9 cellular contexts compared by ENCODE assay signal in the genomic region with DNA sequence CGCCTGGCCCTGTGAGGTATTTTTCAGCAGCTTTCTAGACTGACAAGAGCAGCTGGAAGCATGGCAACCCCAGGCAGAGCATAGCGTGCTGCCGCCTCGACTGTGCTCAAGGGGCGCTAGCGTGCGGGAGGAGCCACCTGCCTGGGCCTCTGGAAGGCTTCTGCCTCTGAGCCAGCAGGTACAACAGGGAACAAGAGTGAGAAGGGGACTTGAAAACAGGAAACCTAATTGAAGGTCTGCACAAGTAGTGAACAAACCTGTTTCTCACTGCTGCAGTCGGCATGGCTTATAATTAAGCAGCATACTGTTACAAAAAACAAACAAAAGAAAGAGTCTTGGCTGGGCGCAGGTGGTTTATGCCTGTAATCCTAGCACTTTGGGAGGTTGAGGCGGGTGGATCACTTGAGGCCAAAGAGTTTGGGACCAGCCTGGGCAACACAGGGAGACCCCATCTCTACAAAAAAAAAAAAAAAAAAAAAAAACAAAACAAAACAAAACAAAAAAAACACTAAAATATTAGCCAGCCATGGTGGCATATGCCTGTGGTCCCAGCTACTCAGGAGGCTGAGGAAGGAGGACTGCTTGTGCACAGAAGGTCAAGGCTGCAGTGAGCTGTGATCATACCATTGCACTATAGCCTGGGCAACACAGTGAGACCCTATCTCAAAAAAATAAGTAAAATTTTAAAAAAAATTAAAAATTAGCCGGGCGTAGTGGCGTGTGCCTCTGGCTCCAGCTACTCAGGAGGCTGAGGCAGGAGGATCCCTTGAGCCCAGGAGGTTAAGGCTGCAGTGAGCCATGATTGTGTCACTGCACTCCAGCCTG. TPM values are rescaled to one million over a fixed set of nuclear protein-coding genes. Genes with fewer than 3 reads are reported as not detected.
DNase-seq lines count a peak whose midpoint lies in the region; ATAC-seq, FAIRE-seq and TF ChIP-seq lines count a peak whose summit lies in the region.
"Had no signal": no experiment of that assay in that cellular context is flagged by ENCODE, and none has a peak within 500 bp of the region (broad histone marks: within the 10 kb centered on the region; RNA-seq: fewer than 3 reads in every experiment).

No MANE protein-coding gene starts in this region.

- no peaks in the 10 kb centered on the region for H3K4me1 ChIP-seq in RWPE2 (ENCODE audit: insufficient read depth, poor library complexity, severe bottlenecking)
- no peaks in the 10 kb centered on the region for H3K4me1 ChIP-seq in kidney (ENCODE audit: control insufficient read depth in 1 of 2, insufficient read depth in 1 of 2, low read depth in 1 of 2, low read length in 2 of 2)

- no peaks in the 10 kb centered on the region for H3K27me3 ChIP-seq in RWPE2 (ENCODE audit: insufficient read depth, poor library complexity, severe bottlenecking)

- DNase-seq in DMS153 (lab: John Stamatoyannopoulos, UW) (peak; percentile 85), RWPE2 (ENCODE audit: low spot score) (no peak), kidney (no peak), posterior vena cava (ENCODE audit: low spot score) (no peak), activated gamma-delta T cell (lab: John Stamatoyannopoulos, UW) (no peak)
- DNase-seq in effector CD4-positive, alpha-beta T cell: no peak
- DNase-seq: head of caudate nucleus had no signal

- ATAC-seq in RWPE2 (ENCODE audit: low read depth) (peak; percentile 64), GM18867 (IDR thresholded peaks at IDR 0.05; ENCODE audit: unreplicated experiment) (no peak)

- TF ChIP-seq CTCF in RWPE2 (IDR thresholded peaks at IDR 0.05; ENCODE audit: poor library complexity, severe bottlenecking): peak; percentile 18
- peak; percentile 44 for TF ChIP-seq CTCF in kidney (IDR thresholded peaks at IDR 0.05; ENCODE audit: borderline replicate concordance, extremely low read depth, insufficient read depth)

- intact Hi-C loops in kidney (cut with DNase I) (no loop called here), posterior vena cava (cut with DNase I) (no loop called here)

- TF ChIP-seq RAD21 in Ishikawa (IDR thresholded peaks at IDR 0.05; ENCODE audit: low read depth): peak; percentile 51

- H3K27ac ChIP-seq in RWPE2 (ENCODE audit: poor library complexity, severe bottlenecking) (no peak overlapping the region), kidney (ENCODE audit: low read depth in 2 of 2, low read length in 2 of 2) (no peak overlapping the region)

- no peak overlapping the region for H3K4me3 ChIP-seq in RWPE2 (ENCODE audit: severe bottlenecking)
- no peak overlapping the region for H3K4me3 ChIP-seq in kidney (ENCODE audit: low read length in 2 of 2)

- no peaks in the 10 kb centered on the region for H3K9me3 ChIP-seq in RWPE2 (ENCODE audit: severe bottlenecking)
- no peaks in the 10 kb centered on the region for H3K9me3 ChIP-seq in kidney (ENCODE audit: control insufficient read depth in 1 of 2, low read length in 2 of 2)

- no peak for FAIRE-seq in kidney (lab: Jason Lieb, UNC)

- H3K9ac ChIP-seq in kidney (ENCODE audit: low read length in 2 of 2): no peak overlapping the region

- TF ChIP-seq EP300 in Ishikawa (IDR thresholded peaks at IDR 0.05; ENCODE audit: borderline replicate concordance): no peak

- H3K36me3 ChIP-seq in RWPE2 (ENCODE audit: low read depth) (no peaks in the 10 kb centered on the region), kidney (ENCODE audit: control insufficient read depth in 1 of 2, insufficient read depth in 2 of 2, low read length in 2 of 2) (no peaks in the 10 kb centered on the region)

TF ChIP-seq in Ishikawa, 13 proteins besides CTCF, POLR2A, EP300 and RAD21:
- TF ChIP-seq TCF12 (IDR thresholded peaks at IDR 0.05; ENCODE audit: low read depth) (no peak), TAF1 (IDR thresholded peaks at IDR 0.05; ENCODE audit: low read depth) (no peak), CEBPB (IDR thresholded peaks at IDR 0.05) (no peak), YY1 (IDR thresholded peaks at IDR 0.05; ENCODE audit: low read depth) (no peak), NFIC (IDR thresholded peaks at IDR 0.05) (no peak), CREB1 (IDR thresholded peaks at IDR 0.05; ENCODE audit: low read depth) (no peak), FOXM1 (IDR thresholded peaks at IDR 0.05; ENCODE audit: borderline replicate concordance, low read depth) (no peak), ZBTB7A (IDR thresholded peaks at IDR 0.05; ENCODE audit: low read depth) (no peak), EGR1 (IDR thresholded peaks at IDR 0.05) (no peak), TEAD4 (IDR thresholded peaks at IDR 0.05) (no peak)
- TF ChIP-seq, protein P1, sequence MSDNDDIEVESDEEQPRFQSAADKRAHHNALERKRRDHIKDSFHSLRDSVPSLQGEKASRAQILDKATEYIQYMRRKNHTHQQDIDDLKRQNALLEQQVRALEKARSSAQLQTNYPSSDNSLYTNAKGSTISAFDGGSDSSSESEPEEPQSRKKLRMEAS (IDR thresholded peaks at IDR 0.05): no peak; the same call in 1 of the 2 replicates
- TF ChIP-seq, protein P2, sequence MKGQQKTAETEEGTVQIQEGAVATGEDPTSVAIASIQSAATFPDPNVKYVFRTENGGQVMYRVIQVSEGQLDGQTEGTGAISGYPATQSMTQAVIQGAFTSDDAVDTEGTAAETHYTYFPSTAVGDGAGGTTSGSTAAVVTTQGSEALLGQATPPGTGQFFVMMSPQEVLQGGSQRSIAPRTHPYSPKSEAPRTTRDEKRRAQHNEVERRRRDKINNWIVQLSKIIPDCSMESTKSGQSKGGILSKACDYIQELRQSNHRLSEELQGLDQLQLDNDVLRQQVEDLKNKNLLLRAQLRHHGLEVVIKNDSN (IDR thresholded peaks at IDR 0.05): no peak
- TF ChIP-seq, protein P3, sequence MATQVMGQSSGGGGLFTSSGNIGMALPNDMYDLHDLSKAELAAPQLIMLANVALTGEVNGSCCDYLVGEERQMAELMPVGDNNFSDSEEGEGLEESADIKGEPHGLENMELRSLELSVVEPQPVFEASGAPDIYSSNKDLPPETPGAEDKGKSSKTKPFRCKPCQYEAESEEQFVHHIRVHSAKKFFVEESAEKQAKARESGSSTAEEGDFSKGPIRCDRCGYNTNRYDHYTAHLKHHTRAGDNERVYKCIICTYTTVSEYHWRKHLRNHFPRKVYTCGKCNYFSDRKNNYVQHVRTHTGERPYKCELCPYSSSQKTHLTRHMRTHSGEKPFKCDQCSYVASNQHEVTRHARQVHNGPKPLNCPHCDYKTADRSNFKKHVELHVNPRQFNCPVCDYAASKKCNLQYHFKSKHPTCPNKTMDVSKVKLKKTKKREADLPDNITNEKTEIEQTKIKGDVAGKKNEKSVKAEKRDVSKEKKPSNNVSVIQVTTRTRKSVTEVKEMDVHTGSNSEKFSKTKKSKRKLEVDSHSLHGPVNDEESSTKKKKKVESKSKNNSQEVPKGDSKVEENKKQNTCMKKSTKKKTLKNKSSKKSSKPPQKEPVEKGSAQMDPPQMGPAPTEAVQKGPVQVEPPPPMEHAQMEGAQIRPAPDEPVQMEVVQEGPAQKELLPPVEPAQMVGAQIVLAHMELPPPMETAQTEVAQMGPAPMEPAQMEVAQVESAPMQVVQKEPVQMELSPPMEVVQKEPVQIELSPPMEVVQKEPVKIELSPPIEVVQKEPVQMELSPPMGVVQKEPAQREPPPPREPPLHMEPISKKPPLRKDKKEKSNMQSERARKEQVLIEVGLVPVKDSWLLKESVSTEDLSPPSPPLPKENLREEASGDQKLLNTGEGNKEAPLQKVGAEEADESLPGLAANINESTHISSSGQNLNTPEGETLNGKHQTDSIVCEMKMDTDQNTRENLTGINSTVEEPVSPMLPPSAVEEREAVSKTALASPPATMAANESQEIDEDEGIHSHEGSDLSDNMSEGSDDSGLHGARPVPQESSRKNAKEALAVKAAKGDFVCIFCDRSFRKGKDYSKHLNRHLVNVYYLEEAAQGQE (IDR thresholded peaks at IDR 0.05; ENCODE audit: low read depth): no peak

RNA-seq across cellular contexts. Expression of a gene that starts 12.6 kb away (rescaled TPM):
- total RNA-seq in kidney (37.7 TPM), posterior vena cava (10 to 100 TPM; 23.3 to 31.1 TPM)
- 5.5 TPM for polyA plus RNA-seq in kidney (ENCODE audit: insufficient read depth, low read depth, low replicate concordance)
